9 cellular contexts compared by ENCODE assay signal in the genomic region with DNA sequence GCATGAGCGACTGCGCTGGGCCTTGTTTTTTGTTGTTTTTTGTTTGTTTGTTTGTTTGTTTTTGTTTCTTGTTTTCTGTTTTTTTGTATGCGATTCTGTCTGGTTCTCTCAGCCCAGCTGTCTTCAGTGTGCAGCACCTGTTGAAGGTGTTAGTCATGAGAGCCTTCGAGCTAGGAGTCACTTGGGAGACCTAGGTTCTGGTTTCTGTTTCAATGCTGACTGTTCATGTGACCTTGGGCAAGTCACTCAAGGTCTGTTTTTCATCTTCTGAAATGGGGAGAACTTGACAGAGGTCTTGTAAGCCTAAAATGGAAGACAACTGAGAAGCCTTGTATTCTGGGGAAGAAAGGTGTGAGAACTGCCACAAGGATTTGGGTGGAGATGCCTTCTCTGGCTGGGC. TPM values are rescaled to one million over a fixed set of nuclear protein-coding genes. Genes with fewer than 3 reads are reported as not detected.
DNase-seq lines count a peak whose midpoint lies in the region; ATAC-seq and TF ChIP-seq lines count a peak whose summit lies in the region.
"Had no signal": no experiment of that assay in that cellular context is flagged by ENCODE, and none has a peak within 500 bp of the region (broad histone marks: within the 10 kb centered on the region; RNA-seq: fewer than 3 reads in every experiment).

No MANE protein-coding gene starts in this region.

- no peaks in the 10 kb centered on the region for H3K27me3 Mint-ChIP-seq in glutamatergic neuron (ENCODE audit: unreplicated experiment)

- peaks cover 4% of the 10 kb centered on the region for H3K9me3 Mint-ChIP-seq in glutamatergic neuron (ENCODE audit: unreplicated experiment)

- ATAC-seq in GM18511 (IDR thresholded peaks at IDR 0.05; ENCODE audit: unreplicated experiment) (peak; percentile 57), GM21529 (IDR thresholded peaks at IDR 0.05; ENCODE audit: unreplicated experiment) (peak; percentile 55), HG03520 (IDR thresholded peaks at IDR 0.05; ENCODE audit: unreplicated experiment) (peak; percentile 49), left lobe of liver (no peak)

- no peak overlapping the region for H3K4me3 Mint-ChIP-seq in glutamatergic neuron (ENCODE audit: unreplicated experiment)

- peaks cover 26% of the 10 kb centered on the region for H3K4me1 Mint-ChIP-seq in glutamatergic neuron (ENCODE audit: low read depth, unreplicated experiment)

- H3K36me3 Mint-ChIP-seq in glutamatergic neuron (ENCODE audit: unreplicated experiment) = peaks cover 4% of the 10 kb centered on the region

- peak overlapping the region; percentile 52 for H3K27ac Mint-ChIP-seq in glutamatergic neuron (ENCODE audit: unreplicated experiment)

- no peak for TF ChIP-seq CTCF in glutamatergic neuron (IDR thresholded peaks at IDR 0.05; ENCODE audit: partially characterized antibody, unreplicated experiment)

- DNase-seq in glutamatergic neuron (no peak), left lobe of liver (ENCODE audit: low spot score) (no peak), T-helper 9 cell (no peak), NCI-H526 (lab: John Stamatoyannopoulos, UW) (no peak), NCI-H446 treated with DMSO at 0.1 percent for 48 hours (lab: John Stamatoyannopoulos, UW) (no peak)
- DNase-seq: NCI-H2081 had no signal

RNA-seq across cellular contexts. Expression of a gene that starts 1.8 kb away (rescaled TPM):
- total RNA-seq in glutamatergic neuron (ENCODE audit: unreplicated experiment) (7.2 TPM), left lobe of liver (14.5 TPM)

RNA-seq across cellular contexts. Expression of a gene that starts 22.8 kb away (rescaled TPM):
- total RNA-seq in glutamatergic neuron (ENCODE audit: unreplicated experiment) (8.2 TPM), left lobe of liver (11.4 TPM)

RNA-seq across cellular contexts. Expression of a gene that starts 36.7 kb away (rescaled TPM):
- total RNA-seq in glutamatergic neuron (ENCODE audit: unreplicated experiment) (60.9 TPM), left lobe of liver (46.0 TPM)

RNA-seq across cellular contexts. Expression of a gene that starts 37.0 kb away (rescaled TPM):
- 58.0 TPM for total RNA-seq in glutamatergic neuron (ENCODE audit: unreplicated experiment)
- total RNA-seq in left lobe of liver = 149 TPM

RNA-seq across cellular contexts. Expression of a gene that starts 49.8 kb away (rescaled TPM):
- total RNA-seq in glutamatergic neuron (ENCODE audit: unreplicated experiment) (10.4 TPM), left lobe of liver (7.3 TPM)
